ENCODE assay signal across 1 cellular context in the genomic region with DNA sequence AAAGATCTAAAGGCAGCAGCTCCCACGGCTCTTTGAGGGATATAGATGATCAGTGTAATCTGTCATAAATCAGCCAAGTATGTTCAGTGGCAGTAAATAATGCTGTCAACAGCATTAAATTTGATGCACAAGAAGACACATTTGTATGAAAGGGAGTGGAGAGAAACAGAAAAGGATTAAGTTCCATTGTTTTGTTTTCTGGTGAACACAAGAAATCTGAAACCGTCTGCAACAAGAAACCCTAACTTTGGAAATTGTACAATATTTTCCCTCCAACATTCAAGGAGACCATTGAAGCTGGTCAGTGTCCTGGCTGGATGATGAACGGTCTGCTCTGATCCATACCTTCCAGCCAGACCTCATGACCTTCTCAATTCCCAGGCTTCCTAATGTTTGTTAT.
TF ChIP-seq lines count a peak whose summit lies in the region.

No MANE protein-coding gene starts in this region.

TF ChIP-seq in IMR-90, 13 proteins besides CTCF, POLR2A, EP300 and RAD21 (continued from another document):
- TF ChIP-seq MAFK (IDR thresholded peaks at IDR 0.05; ENCODE audit: low read depth, low read length), result 0 out of 2 replicates have a peak, but pooled peaks have one; percentile 3
